Comparison of ENCODE assay signal across 8 cellular contexts in genomic region chr4:87219648-87220093, GRCh38. TPM values are rescaled to one million over a fixed set of nuclear protein-coding genes. Genes with fewer than 3 reads are reported as not detected.
DNase-seq lines count a peak whose midpoint lies in the region; ATAC-seq and TF ChIP-seq lines count a peak whose summit lies in the region.

No MANE protein-coding gene starts in this region.

- H3K4me1 Mint-ChIP-seq in activated CD4-positive, alpha-beta T cell treated with anti-CD3 and anti-CD28 coated beads, Interleukin-2, amount 10 ng/mL, durations not matched to agents 24 days and 14 days = peaks cover 10% of the 10 kb centered on the region
- peaks cover 9 to 11% of the 10 kb centered on the region in 2 donors for H3K4me1 Mint-ChIP-seq in effector memory CD8-positive, alpha-beta T cell (ENCODE audit: low read depth in 2 of 2)

- no peaks in the 10 kb centered on the region for H3K9me3 ChIP-seq in mucosa of descending colon

- peak; percentile 35 to 51 for DNase-seq in Kasumi-1 (lab: John Stamatoyannopoulos, UW)
- peak; percentile 87 for DNase-seq in activated CD4-positive, alpha-beta T cell treated with anti-CD3 and anti-CD28 coated beads, Interleukin-2, amount 10 ng/mL, durations not matched to agents 24 days and 14 days
- peak in 2 of 3 experiments; percentile 27 to 32 for DNase-seq in effector memory CD8-positive, alpha-beta T cell
- peak; percentile 69 to 75 (median 73) for DNase-seq in mucosa of descending colon
- DNase-seq in stimulated activated CD8-positive, alpha-beta memory T cell treated with anti-CD3 and anti-CD28 coated beads, Interleukin-7, amount 100 ng/mL, for 1 hour (ENCODE audit: low read depth in 2 of 2) = peak; percentile 8 to 25
- no peak for DNase-seq in T1000 (lab: John Stamatoyannopoulos, UW)

- H3K4me3 Mint-ChIP-seq in activated CD4-positive, alpha-beta T cell treated with anti-CD3 and anti-CD28 coated beads, Interleukin-2, amount 10 ng/mL, durations not matched to agents 24 days and 14 days = peak overlapping the region; percentile 89
- H3K4me3 Mint-ChIP-seq in effector memory CD8-positive, alpha-beta T cell = peak overlapping the region; percentile 90 to 91

- peaks cover 8% of the 10 kb centered on the region for H3K27me3 Mint-ChIP-seq in activated CD4-positive, alpha-beta T cell treated with anti-CD3 and anti-CD28 coated beads, Interleukin-2, amount 10 ng/mL, durations not matched to agents 24 days and 14 days
- H3K27me3 Mint-ChIP-seq in effector memory CD8-positive, alpha-beta T cell = no peaks in the 10 kb centered on the region

- H3K36me3 Mint-ChIP-seq in activated CD4-positive, alpha-beta T cell treated with anti-CD3 and anti-CD28 coated beads, Interleukin-2, amount 10 ng/mL, durations not matched to agents 24 days and 14 days (ENCODE audit: low read depth) = peaks cover 2% of the 10 kb centered on the region
- H3K36me3 Mint-ChIP-seq in effector memory CD8-positive, alpha-beta T cell (ENCODE audit: insufficient read depth) = peaks cover 8% of the 10 kb centered on the region

- ATAC-seq in GM21825 (IDR thresholded peaks at IDR 0.05; ENCODE audit: unreplicated experiment) (peak; percentile 39), mucosa of descending colon (peak; percentile 60)
- peak; percentile 28 for ATAC-seq in effector memory CD8-positive, alpha-beta T cell (replicated peaks)

- H3K9me3 Mint-ChIP-seq in activated CD4-positive, alpha-beta T cell treated with anti-CD3 and anti-CD28 coated beads, Interleukin-2, amount 10 ng/mL, durations not matched to agents 24 days and 14 days = no peaks in the 10 kb centered on the region
- H3K9me3 Mint-ChIP-seq in effector memory CD8-positive, alpha-beta T cell = no peaks in the 10 kb centered on the region

- peak overlapping the region; percentile 74 for H3K4me3 ChIP-seq in mucosa of descending colon

- H3K27ac Mint-ChIP-seq in activated CD4-positive, alpha-beta T cell treated with anti-CD3 and anti-CD28 coated beads, Interleukin-2, amount 10 ng/mL, durations not matched to agents 24 days and 14 days = peak overlapping the region; percentile 95
- peak overlapping the region; percentile 93 to 94 for H3K27ac Mint-ChIP-seq in effector memory CD8-positive, alpha-beta T cell

- intact Hi-C loops in activated CD4-positive, alpha-beta T cell treated with anti-CD3 and anti-CD28 coated beads, Interleukin-2, amount 10 ng/mL, durations not matched to agents 24 days and 14 days (cut with micrococcal nuclease) = loop anchor here (1.0 to 10.0 kb wide), 5 partner anchors 16 to 1065 kb away; partner anchors contain the start of gene PPM1K
- intact Hi-C loops in mucosa of descending colon (cut with DNase I, micrococcal nuclease) = no loop called here

- H3K4me1 ChIP-seq in mucosa of descending colon (ENCODE audit: low read depth) = peaks cover 7% of the 10 kb centered on the region

- peak; percentile 45; the same call in 2 of the 3 replicates for TF ChIP-seq CTCF in GM12872 (IDR thresholded peaks at IDR 0.05; ENCODE audit: insufficient read depth, low read depth, low read length)
- TF ChIP-seq CTCF in mucosa of descending colon (IDR thresholded peaks at IDR 0.05) = no peak

- H3K36me3 ChIP-seq in mucosa of descending colon (ENCODE audit: low read depth) = no peaks in the 10 kb centered on the region

RNA-seq across cellular contexts. Expression of gene KLHL8, which starts 0.7 kb away (rescaled TPM):
- 16.5 and 17.1 TPM in 2 replicates for total RNA-seq in activated CD4-positive, alpha-beta T cell treated with anti-CD3 and anti-CD28 coated beads, Interleukin-2, amount 10 ng/mL, durations not matched to agents 24 days and 14 days
- 10 to 100 TPM; 16.4 to 23.0 (median 22.5) TPM for total RNA-seq in mucosa of descending colon
